ENCODE assay signal across 1 cellular context in the genomic region with DNA sequence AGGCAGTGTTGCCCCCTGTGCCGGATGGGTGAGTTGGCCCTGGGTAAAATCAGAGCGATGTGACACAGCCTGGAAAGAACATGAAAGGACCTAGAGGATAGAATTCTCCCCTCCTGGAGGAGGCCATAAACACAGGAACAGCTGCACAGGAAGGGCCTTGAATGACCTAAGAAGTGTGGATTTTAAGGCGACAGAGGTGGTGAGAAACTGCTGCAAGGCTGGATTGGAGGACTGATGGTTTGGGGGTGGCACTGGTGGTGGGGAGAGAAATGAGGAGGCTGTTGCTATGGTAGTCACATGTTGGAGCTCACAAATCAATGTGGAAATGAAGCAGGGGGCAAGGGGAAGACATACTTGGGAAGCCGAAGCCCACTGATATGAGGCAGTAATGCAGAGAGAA.
TF ChIP-seq lines count a peak whose summit lies in the region.

No MANE protein-coding gene starts in this region.

TF ChIP-seq in GM12878, 131 proteins besides CTCF, POLR2A, EP300 and RAD21 (continued from another document):
- TF ChIP-seq RELB (IDR thresholded peaks at IDR 0.05; ENCODE audit: low read depth) (no peak), ZNF24 (IDR thresholded peaks at IDR 0.05) (no peak)
